ENCODE assay signal across 25 cellular contexts in genomic region chr5:151042453-151043093, GRCh38. TPM values are rescaled to one million over a fixed set of nuclear protein-coding genes. Genes with fewer than 3 reads are reported as not detected.
DNase-seq lines count a peak whose midpoint lies in the region; ATAC-seq, FAIRE-seq and TF ChIP-seq lines count a peak whose summit lies in the region.
"Had no signal": no experiment of that assay in that cellular context is flagged by ENCODE, and none has a peak within 500 bp of the region (broad histone marks: within the 10 kb centered on the region; RNA-seq: fewer than 3 reads in every experiment).

No MANE protein-coding gene starts in this region.

- H3K9ac ChIP-seq in kidney (ENCODE audit: low read length in 2 of 2) (no peak overlapping the region), skeletal muscle tissue (ENCODE audit: low read depth in 1 of 3, low read length in 3 of 3) (peak overlapping the region in 1 of 3 donors; percentile 71)
- H3K9ac ChIP-seq: SK-N-SH had no signal

- no TSS peak for BruUV-seq in Calu3 (replicated peaks; lab: Mats Ljungman, UMichigan)

- H3K4me3 ChIP-seq in RWPE2 (ENCODE audit: severe bottlenecking): no peak overlapping the region
- H3K4me3 ChIP-seq in kidney (ENCODE audit: low read length in 2 of 2): no peak overlapping the region
- no peak overlapping the region for H3K4me3 ChIP-seq in skeletal muscle tissue (ENCODE audit: low read length in 3 of 3)
- H3K4me3 ChIP-seq in testis: no peak overlapping the region
- H3K4me3 ChIP-seq: esophagus muscularis mucosa, tibial artery had no signal

- peak overlapping the region; percentile 15 for H3K27ac Mint-ChIP-seq in Calu3 (ENCODE audit: unreplicated experiment)
- peak overlapping the region in 1 of 6 donors; percentile 17 for H3K27ac Mint-ChIP-seq in immature natural killer cell
- H3K27ac Mint-ChIP-seq: memory B cell had no signal

- no peaks in the 10 kb centered on the region for H3K27me3 Mint-ChIP-seq in Calu3 (ENCODE audit: unreplicated experiment)
- peaks cover 0 to 10% (median 4%) of the 10 kb centered on the region in 3 donors for H3K27me3 Mint-ChIP-seq in immature natural killer cell (ENCODE audit: low read depth in 3 of 3)
- H3K27me3 Mint-ChIP-seq: memory B cell, T-helper 17 cell had no signal

- H3K9me3 Mint-ChIP-seq in Calu3 (ENCODE audit: low read depth, unreplicated experiment): no peaks in the 10 kb centered on the region
- H3K9me3 Mint-ChIP-seq in immature natural killer cell: no peaks in the 10 kb centered on the region
- H3K9me3 Mint-ChIP-seq: H9, memory B cell had no signal

- no peak for TF ChIP-seq CTCF in Calu3 (IDR thresholded peaks at IDR 0.05; ENCODE audit: unreplicated experiment)
- TF ChIP-seq CTCF in RWPE2 (IDR thresholded peaks at IDR 0.05; ENCODE audit: poor library complexity, severe bottlenecking): no peak
- no peak for TF ChIP-seq CTCF in kidney (IDR thresholded peaks at IDR 0.05; ENCODE audit: borderline replicate concordance, extremely low read depth, insufficient read depth)
- TF ChIP-seq CTCF in testis (IDR thresholded peaks at IDR 0.05): no peak

- H3K27me3 ChIP-seq in RWPE2 (ENCODE audit: insufficient read depth, poor library complexity, severe bottlenecking): no peaks in the 10 kb centered on the region
- H3K27me3 ChIP-seq in skeletal muscle tissue (ENCODE audit: control insufficient read depth in 3 of 3, insufficient read depth in 3 of 3, low read length in 3 of 3): no peaks in the 10 kb centered on the region
- H3K27me3 ChIP-seq in testis: no peaks in the 10 kb centered on the region
- H3K27me3 ChIP-seq: esophagus muscularis mucosa, neutrophil, tibial artery had no signal

- TF ChIP-seq POLR2A in testis (IDR thresholded peaks at IDR 0.05): no peak

- H3K27ac ChIP-seq in RWPE2 (ENCODE audit: poor library complexity, severe bottlenecking) (peak overlapping the region; percentile 52), kidney (ENCODE audit: low read depth in 2 of 2, low read length in 2 of 2) (peak overlapping the region; percentile 75 to 78), skeletal muscle tissue (ENCODE audit: low read depth, low read length) (peak overlapping the region; percentile 94), testis (no peak overlapping the region)
- H3K27ac ChIP-seq: C4-2B, neutrophil, tibial artery, VCaP had no signal

- ATAC-seq in RWPE2 (ENCODE audit: low read depth): no peak
- no peak for ATAC-seq in GM18868 (IDR thresholded peaks at IDR 0.05; ENCODE audit: unreplicated experiment)
- ATAC-seq: stimulated activated naive CD8-positive, alpha-beta T cell treated with anti-CD3 and anti-CD28 coated beads, Interleukin-15, Interleukin-2, amounts not matched to agents 100 U/mL and 50 U/mL, for 24 hours; T-helper 17 cell had no signal

- H3K36me3 Mint-ChIP-seq in Calu3 (ENCODE audit: insufficient read depth, unreplicated experiment) (peaks cover 91% of the 10 kb centered on the region), immature natural killer cell (peaks cover 24 to 52% (median 25%) of the 10 kb centered on the region in 3 donors)

- intact Hi-C loops in Calu3 (cut with micrococcal nuclease; ENCODE audit: unreplicated experiment): no loop called here
- intact Hi-C loops in kidney (cut with DNase I): no loop called here
- intact Hi-C loops in testis (cut with DNase I; ENCODE audit: low total_unique reads): no loop called here

- CTCF ChIA-PET in Calu3 (lab: Charles Lee): interaction anchor here (2.2 kb wide), 2 partner anchors 9 to 72 kb away, joined by 5 to 10 read pairs; no protein-coding TSS in a partner anchor

- H3K36me3 ChIP-seq in RWPE2 (ENCODE audit: low read depth) (peaks cover 100% of the 10 kb centered on the region), kidney (ENCODE audit: control insufficient read depth in 1 of 2, insufficient read depth in 2 of 2, low read length in 2 of 2) (peaks cover 46 to 68% of the 10 kb centered on the region in 2 donors), skeletal muscle tissue (ENCODE audit: control insufficient read depth in 3 of 3, insufficient read depth in 3 of 3, low read length in 3 of 3) (peaks cover 53 to 55% (median 54%) of the 10 kb centered on the region in 3 donors), testis (ENCODE audit: low read depth, missing control alignments) (no peaks in the 10 kb centered on the region)

- H3K4me1 Mint-ChIP-seq in Calu3 (ENCODE audit: low read depth, unreplicated experiment) (peaks cover 21% of the 10 kb centered on the region), immature natural killer cell (no peaks in the 10 kb centered on the region)
- H3K4me1 Mint-ChIP-seq: H9, memory B cell had no signal

- no peak for FAIRE-seq in kidney (lab: Jason Lieb, UNC)
- FAIRE-seq: frontal cortex, GM12891 had no signal

- no peak for DNase-seq in Calu3
- DNase-seq in RWPE2 (ENCODE audit: low spot score): no peak
- DNase-seq in kidney: peak; percentile 84
- no peak for DNase-seq in occipital lobe (lab: John Stamatoyannopoulos, UW)
- DNase-seq in immature natural killer cell: no peak
- no peak for DNase-seq in testis
- DNase-seq: activated CD4-positive, alpha-beta T cell treated with anti-CD3 and anti-CD28 coated beads, Interleukin-2, amount 50 U/mL, for 1 hour; H9; NCI-H1092; NCI-H1930; NCI-H526 treated with DMSO at 0.1 percent for 48 hours; SK-N-SH; stimulated activated CD4-positive, alpha-beta T cell treated with anti-CD3 and anti-CD28 coated beads, Interleukin-4, amount 100 ng/mL, for 1 hour; stimulated activated naive CD8-positive, alpha-beta T cell treated with anti-CD3 and anti-CD28 coated beads, Interleukin-15, Interleukin-2, amounts not matched to agents 100 U/mL and 50 U/mL, for 24 hours; T-helper 17 cell; tibial artery had no signal

- H3K9me3 ChIP-seq in RWPE2 (ENCODE audit: severe bottlenecking) (no peaks in the 10 kb centered on the region), kidney (ENCODE audit: control insufficient read depth in 1 of 2, low read length in 2 of 2) (no peaks in the 10 kb centered on the region), skeletal muscle tissue (ENCODE audit: control insufficient read depth in 3 of 3, low read length in 3 of 3) (no peaks in the 10 kb centered on the region), testis (no peaks in the 10 kb centered on the region)
- H3K9me3 ChIP-seq: esophagus muscularis mucosa, SK-N-SH, tibial artery had no signal

- 92 to 94% methylated on average over 12 of the region's 12 CpGs for WGBS in testis, 2 donors

- no peak overlapping the region for H3K4me3 Mint-ChIP-seq in Calu3 (ENCODE audit: low read depth, unreplicated experiment)
- H3K4me3 Mint-ChIP-seq in immature natural killer cell: no peak overlapping the region
- H3K4me3 Mint-ChIP-seq: H9, memory B cell, T-helper 17 cell had no signal

- peaks cover 32% of the 10 kb centered on the region for H3K4me1 ChIP-seq in RWPE2 (ENCODE audit: insufficient read depth, poor library complexity, severe bottlenecking)
- H3K4me1 ChIP-seq in kidney (ENCODE audit: control insufficient read depth in 1 of 2, insufficient read depth in 1 of 2, low read depth in 1 of 2, low read length in 2 of 2): peaks cover 39 to 41% of the 10 kb centered on the region in 2 donors
- peaks cover 32 to 55% (median 52%) of the 10 kb centered on the region in 3 donors for H3K4me1 ChIP-seq in skeletal muscle tissue (ENCODE audit: control insufficient read depth in 3 of 3, insufficient read depth in 3 of 3, low read length in 3 of 3)
- H3K4me1 ChIP-seq in testis: peaks cover 33% of the 10 kb centered on the region

RNA-seq across cellular contexts. Expression of gene GPX3, which starts 22.2 kb away (rescaled TPM):
- total RNA-seq in Calu3 (2022) (not detected in 2 replicates), kidney (1,327 TPM), skeletal muscle tissue (33.4 TPM), occipital lobe (12.3 TPM), testis (100 to 1,000 TPM; 216 to 224 TPM)
- polyA plus RNA-seq in kidney (ENCODE audit: insufficient read depth, low read depth, low replicate concordance) (27,893 TPM), immature natural killer cell (under 1 TPM in 1 of 3 donors, not detected in 2; 0.96 TPM), testis (ENCODE audit: insufficient read depth, low read depth, low replicate concordance) (119 TPM)

RNA-seq across cellular contexts. Expression of gene TNIP1, which starts 38.3 kb away (rescaled TPM):
- total RNA-seq in Calu3 (2022): 321 and 339 TPM in 2 replicates
- 132 TPM for total RNA-seq in kidney
- polyA plus RNA-seq in kidney (ENCODE audit: insufficient read depth, low read depth, low replicate concordance): 109 TPM
- total RNA-seq in skeletal muscle tissue: 42.8 TPM
- total RNA-seq in occipital lobe: 18.1 TPM
- 10 to 100 TPM; 21.8 to 62.4 (median 40.2) TPM for polyA plus RNA-seq in immature natural killer cell
- 10 to 100 TPM; 48.4 to 58.3 TPM for total RNA-seq in testis
- polyA plus RNA-seq in testis (ENCODE audit: insufficient read depth, low read depth, low replicate concordance): 43.5 TPM

Comparison
In these comparisons a context has a peak if more than half of its experiments do, and no peak if none do; other contexts are left out.
1. H3K27ac ChIP-seq: peak in RWPE2 (single experiment), kidney (2 of 2) and skeletal muscle tissue (single experiment); none in testis (0 of 2).
2. RNA of gene GPX3, which starts 22.2 kb away (total RNA-seq): 1,327 TPM in kidney (single experiment), 216 to 224 TPM in testis, 33.4 TPM in skeletal muscle tissue (single experiment) and 12.3 TPM in occipital lobe (single experiment); not detected in Calu3; every median in the first group is over 10 times any median in the second.